ENCODE assay signal across 14 cellular contexts in the genomic region with DNA sequence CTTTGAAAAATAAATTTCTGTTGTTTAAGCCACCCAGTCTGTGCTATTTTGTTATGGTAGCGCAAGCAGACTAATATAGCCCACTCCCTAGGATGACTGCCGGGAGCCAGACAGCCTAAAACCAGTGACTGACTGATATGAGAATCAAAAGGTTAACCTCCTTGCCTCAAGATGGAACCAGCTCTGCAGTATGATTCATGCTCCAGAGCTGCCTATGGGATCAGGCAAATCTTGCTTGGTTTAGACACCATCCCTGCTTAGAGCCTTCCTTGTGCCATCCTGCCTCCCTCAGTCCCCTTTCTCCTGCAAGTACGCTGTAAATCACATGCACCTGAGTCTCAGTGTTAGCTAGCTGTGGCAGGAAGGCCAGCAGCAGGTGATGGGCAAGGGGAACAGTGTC. TPM values are rescaled to one million over a fixed set of nuclear protein-coding genes. Genes with fewer than 3 reads are reported as not detected.
DNase-seq lines count a peak whose midpoint lies in the region; ATAC-seq and TF ChIP-seq lines count a peak whose summit lies in the region.
"Had no signal": no experiment of that assay in that cellular context is flagged by ENCODE, and none has a peak within 500 bp of the region (broad histone marks: within the 10 kb centered on the region; RNA-seq: fewer than 3 reads in every experiment).

No MANE protein-coding gene starts in this region.

- H3K9me3 Mint-ChIP-seq in activated naive CD4-positive, alpha-beta T cell treated with anti-CD3 and anti-CD28 coated beads, Interleukin-2, amount 50 U/mL, for 24 hours, result no peaks in the 10 kb centered on the region
- H3K9me3 Mint-ChIP-seq in activated B cell treated with CpG ODN at 0.5 μM for 24 hours (no peaks in the 10 kb centered on the region), immature natural killer cell (no peaks in the 10 kb centered on the region)

- POLR2A ChIA-PET in activated B cell treated with CpG ODN at 0.5 μM for 24 hours (lab: Charles Lee), result interaction anchor here (0.8 to 11.4 kb wide), 8 partner anchors 9 to 88 kb away, joined by 3 to 185 read pairs (median 4); a partner anchor contains a TSS
- POLR2A ChIA-PET in GM10248 (lab: Yijun Ruan, JAX), result interaction anchor here (0.6 to 1.1 kb wide), 3 partner anchors 14 to 970 kb away, joined by 3 to 7 read pairs (median 6); no protein-coding TSS in a partner anchor

- DNase-seq in activated naive CD4-positive, alpha-beta T cell (lab: John Stamatoyannopoulos, UW), result no peak
- DNase-seq in activated B cell treated with CpG ODN at 0.5 μM for 24 hours (no peak), immature natural killer cell (no peak), transverse colon (no peak), NOMO-1 treated with DMSO at 0.1 percent for 48 hours (lab: John Stamatoyannopoulos, UW; ENCODE audit: unreplicated experiment) (no peak), GM10248 (ENCODE audit: extremely low spot score) (no peak)
- DNase-seq: DMS79, kidney, midbrain, NCI-H187 treated with DMSO at 0.1 percent for 48 hours, NCI-H526 treated with DMSO at 0.1 percent for 48 hours had no signal

- H3K27ac ChIP-seq in transverse colon, result peak overlapping the region in 3 of 4 donors; percentile 14 to 81 (median 23)
- H3K27ac ChIP-seq: suprapubic skin had no signal

- intact Hi-C loops in activated B cell treated with CpG ODN at 0.5 μM for 24 hours (cut with micrococcal nuclease), result no loop called here
- intact Hi-C loops in transverse colon (cut with DNase I; ENCODE audit: low total_unique reads), result no loop called here

- TF ChIP-seq EP300 in transverse colon (IDR thresholded peaks at IDR 0.05; ENCODE audit: low read depth), result no peak

- TF ChIP-seq POLR2A in transverse colon (IDR thresholded peaks at IDR 0.05), result no peak

- H3K36me3 ChIP-seq in transverse colon, result no peaks in the 10 kb centered on the region

- H3K4me3 ChIP-seq in transverse colon, result no peak overlapping the region
- H3K4me3 ChIP-seq: suprapubic skin had no signal

- ATAC-seq in activated B cell treated with CpG ODN at 0.5 μM for 24 hours (ENCODE audit: low read depth), result no peak
- no peak for ATAC-seq in HG02870 (IDR thresholded peaks at IDR 0.05; ENCODE audit: unreplicated experiment)

- no peaks in the 10 kb centered on the region for H3K9me3 ChIP-seq in transverse colon
- H3K9me3 ChIP-seq: suprapubic skin had no signal

- TF ChIP-seq CTCF in activated B cell treated with CpG ODN at 0.5 μM for 24 hours (IDR thresholded peaks at IDR 0.05) (no peak), transverse colon (IDR thresholded peaks at IDR 0.05) (no peak), GM10248 (IDR thresholded peaks at IDR 0.05; ENCODE audit: control extremely low read depth, extremely low read depth, low read depth, missing control alignments) (no peak)

- H3K4me1 ChIP-seq in transverse colon, result peaks cover 0 to 23% (median 14%) of the 10 kb centered on the region in 4 donors

- WGBS in transverse colon (ENCODE audit: low coverage in 1 of 2), 2 donors, result 96% methylated on average over 3 of the region's 3 CpGs; no CpG with 5 or more reads in 1 of the 2 donors

- peak overlapping the region; percentile 86 for H3K27ac Mint-ChIP-seq in activated naive CD4-positive, alpha-beta T cell treated with anti-CD3 and anti-CD28 coated beads, Interleukin-2, amount 50 U/mL, for 24 hours
- H3K27ac Mint-ChIP-seq in activated B cell treated with CpG ODN at 0.5 μM for 24 hours, result peak overlapping the region; percentile 74
- H3K27ac Mint-ChIP-seq in immature natural killer cell, result peak overlapping the region; percentile 86 to 97 (median 91)

- CTCF ChIA-PET in activated B cell treated with CpG ODN at 0.5 μM for 24 hours (lab: Charles Lee), result interaction anchor here (0.8 to 9.8 kb wide), 8 partner anchors 12 to 52 kb away, joined by 3 to 71 read pairs (median 4); a partner anchor contains a TSS
- CTCF ChIA-PET in GM10248 (lab: Yijun Ruan, JAX), result interaction anchor here (1.1 to 7.0 kb wide), 11 partner anchors 10 to 87 kb away, joined by 3 to 62 read pairs (median 7); a partner anchor contains a TSS

- in situ Hi-C loops in transverse colon (cut with MboI; ENCODE audit: low pct_ligation_motif_present in 1 of 4, low pct_unique_long_range_greater_than_20kb in 1 of 4, low sequenced_read_pairs in 3 of 4), result loop anchor here in 1 of 4 donors (5.0 kb wide), 1 partner anchor 52 kb away; no protein-coding TSS in a partner anchor

- H3K27me3 ChIP-seq in transverse colon, result no peaks in the 10 kb centered on the region
- H3K27me3 ChIP-seq: suprapubic skin had no signal

- H3K4me1 Mint-ChIP-seq in activated naive CD4-positive, alpha-beta T cell treated with anti-CD3 and anti-CD28 coated beads, Interleukin-2, amount 50 U/mL, for 24 hours, result peaks cover 87% of the 10 kb centered on the region
- peaks cover 85% of the 10 kb centered on the region for H3K4me1 Mint-ChIP-seq in activated B cell treated with CpG ODN at 0.5 μM for 24 hours
- peaks cover 74 to 85% of the 10 kb centered on the region in 2 donors for H3K4me1 Mint-ChIP-seq in immature natural killer cell

- peaks cover 12% of the 10 kb centered on the region for H3K36me3 Mint-ChIP-seq in activated naive CD4-positive, alpha-beta T cell treated with anti-CD3 and anti-CD28 coated beads, Interleukin-2, amount 50 U/mL, for 24 hours
- H3K36me3 Mint-ChIP-seq in activated B cell treated with CpG ODN at 0.5 μM for 24 hours (ENCODE audit: low read depth) (peaks cover 40% of the 10 kb centered on the region), immature natural killer cell (peaks cover 8 to 25% (median 18%) of the 10 kb centered on the region in 3 donors)

- H3K27me3 Mint-ChIP-seq in activated naive CD4-positive, alpha-beta T cell treated with anti-CD3 and anti-CD28 coated beads, Interleukin-2, amount 50 U/mL, for 24 hours, result no peaks in the 10 kb centered on the region
- no peaks in the 10 kb centered on the region for H3K27me3 Mint-ChIP-seq in activated B cell treated with CpG ODN at 0.5 μM for 24 hours
- H3K27me3 Mint-ChIP-seq in immature natural killer cell (ENCODE audit: low read depth in 3 of 3), result peaks cover 0 to 5% (median 0%) of the 10 kb centered on the region in 3 donors

- H3K4me3 Mint-ChIP-seq in activated naive CD4-positive, alpha-beta T cell treated with anti-CD3 and anti-CD28 coated beads, Interleukin-2, amount 50 U/mL, for 24 hours, result peak overlapping the region; percentile 82
- H3K4me3 Mint-ChIP-seq in activated B cell treated with CpG ODN at 0.5 μM for 24 hours (peak overlapping the region; percentile 77), immature natural killer cell (peak overlapping the region; percentile 79 to 95 (median 83))

RNA-seq across cellular contexts. Expression of a gene that starts 39.3 kb away (rescaled TPM):
- total RNA-seq in activated B cell treated with CpG ODN at 0.5 μM for 24 hours, result 109 and 135 TPM in 2 replicates
- polyA plus RNA-seq in immature natural killer cell, result 10 to 100 TPM; 19.4 to 52.7 (median 24.6) TPM
- 100 to 1,000 TPM in 3 of 4 donors, 10 to 100 TPM in 1; 91.5 to 179 (median 116) TPM for total RNA-seq in transverse colon
